8 cellular contexts compared by ENCODE assay signal in genomic region chr5:96565843-96566242, GRCh38.
A peak's percentile ranks its signal among the peaks of the same experiment; 100 is the strongest.
DNase-seq lines count a peak whose midpoint lies in the region; ATAC-seq and TF ChIP-seq lines count a peak whose summit lies in the region.

No MANE protein-coding gene starts in this region.

- no peaks in the 10 kb centered on the region for H3K36me3 Mint-ChIP-seq in naive thymus-derived CD4-positive, alpha-beta T cell

- no peaks in the 10 kb centered on the region for H3K9me3 ChIP-seq in SK-N-SH
- no peaks in the 10 kb centered on the region for H3K9me3 ChIP-seq in neural cell (ENCODE audit: low read length)
- H3K9me3 ChIP-seq in naive thymus-derived CD4-positive, alpha-beta T cell (ENCODE audit: control insufficient read depth in 2 of 3, low read length in 3 of 3), result no peaks in the 10 kb centered on the region

- H2AFZ ChIP-seq in SK-N-SH (ENCODE audit: low read depth) (peak overlapping the region; percentile 24; the same call in 1 of the 2 replicates), neural cell (ENCODE audit: low read depth, low read length) (no peak overlapping the region)

- ATAC-seq in GM18519 (IDR thresholded peaks at IDR 0.05; ENCODE audit: low FRiP score, unreplicated experiment), result peak; percentile 63
- peak; percentile 55 for ATAC-seq in HG02938 (IDR thresholded peaks at IDR 0.05; ENCODE audit: unreplicated experiment)
- no peak for ATAC-seq in naive thymus-derived CD4-positive, alpha-beta T cell

- CTCF ChIA-PET in SK-N-SH (lab: Yijun Ruan, JAX), result interaction anchor here (1.4 kb wide), 1 partner anchor 36 kb away, joined by 3 read pairs; no protein-coding TSS in a partner anchor
- CTCF ChIA-PET in naive thymus-derived CD4-positive, alpha-beta T cell (lab: Charles Lee), result no interaction called here

- no peaks in the 10 kb centered on the region for H3K27me3 ChIP-seq in SK-N-SH (ENCODE audit: insufficient read depth)
- H3K27me3 ChIP-seq in neural cell (ENCODE audit: insufficient read depth, low read depth, low read length), result no peaks in the 10 kb centered on the region
- H3K27me3 ChIP-seq in naive thymus-derived CD4-positive, alpha-beta T cell (ENCODE audit: control insufficient read depth in 2 of 2, insufficient read depth in 2 of 2, low read length in 2 of 2), result no peaks in the 10 kb centered on the region

- peaks cover 0 to 53% of the 10 kb centered on the region in 2 experiments for H3K4me1 ChIP-seq in SK-N-SH (ENCODE audit: control insufficient read depth in 1 of 2, insufficient read depth in 2 of 2, low read depth in 1 of 2, low read length in 1 of 2)
- peaks cover 0 to 3% of the 10 kb centered on the region in 2 donors for H3K4me1 ChIP-seq in naive thymus-derived CD4-positive, alpha-beta T cell (ENCODE audit: control insufficient read depth in 2 of 2, insufficient read depth in 2 of 2, low read length in 2 of 2)

- H3F3A ChIP-seq in SK-N-SH (replicated peaks; ENCODE audit: insufficient read depth) (peaks cover 27% of the 10 kb centered on the region), neural cell (ENCODE audit: insufficient read depth, low read length, poor library complexity, severe bottlenecking) (no peaks in the 10 kb centered on the region)

- peaks cover 0 to 22% (median 5%) of the 10 kb centered on the region in 5 donors for H3K27me3 Mint-ChIP-seq in naive thymus-derived CD4-positive, alpha-beta T cell

- intact Hi-C loops in naive thymus-derived CD4-positive, alpha-beta T cell (cut with micrococcal nuclease), result no loop called here

- TF ChIP-seq EP300 in SK-N-SH (IDR thresholded peaks at IDR 0.05; ENCODE audit: borderline replicate concordance in 1 of 2, low read depth in 1 of 2, low read length in 1 of 2) (peak in 1 of 2 experiments; percentile 28; a peak in 1 of 4 replicates), neural cell (conservative IDR thresholded peaks at IDR 0.05; ENCODE audit: poor library complexity, severe bottlenecking) (peak; percentile 81)

- H3K79me2 ChIP-seq in SK-N-SH (ENCODE audit: insufficient read depth) (no peaks in the 10 kb centered on the region), neural cell (replicated peaks; ENCODE audit: insufficient read depth, low read length) (no peaks in the 10 kb centered on the region)

- H3K36me3 ChIP-seq in SK-N-SH (replicated peaks in 1 of 2; ENCODE audit: control insufficient read depth in 1 of 2, insufficient read depth in 2 of 2, low read length in 1 of 2) (no peaks in the 10 kb centered on the region), neural cell (ENCODE audit: insufficient read depth, low read length) (no peaks in the 10 kb centered on the region)
- no peaks in the 10 kb centered on the region for H3K36me3 ChIP-seq in naive thymus-derived CD4-positive, alpha-beta T cell (ENCODE audit: control insufficient read depth in 2 of 3, insufficient read depth in 3 of 3, low read length in 3 of 3)

- WGBS in SK-N-SH (ENCODE audit: low lambda C conversion rate), result 50% methylated on average over 4 of the region's 4 CpGs

- no peak overlapping the region for H3K4me3 ChIP-seq in SK-N-SH (ENCODE audit: low read depth in 2 of 2, low read length in 1 of 2)
- peak overlapping the region; percentile 54 for H3K4me3 ChIP-seq in neural cell (ENCODE audit: low read length)
- H3K4me3 ChIP-seq in naive thymus-derived CD4-positive, alpha-beta T cell (ENCODE audit: low read length), result no peak overlapping the region

- TF ChIP-seq RAD21 in SK-N-SH (IDR thresholded peaks at IDR 0.05; ENCODE audit: low read length), result no peak
- TF ChIP-seq RAD21 in neural cell (conservative IDR thresholded peaks at IDR 0.05), result no peak

- DNase-seq in SK-N-SH, result peak; percentile 33
- no peak for DNase-seq in HuH-7 (ENCODE audit: low spot score)
- no peak for DNase-seq in naive thymus-derived CD4-positive, alpha-beta T cell
- DNase-seq in NCI-H226, result no peak
- no peak for DNase-seq in SKM-1 (lab: John Stamatoyannopoulos, UW; ENCODE audit: unreplicated experiment)

- TF ChIP-seq CTCF in SK-N-SH (IDR thresholded peaks at IDR 0.05) (no peak), neural cell (IDR thresholded peaks at IDR 0.05; ENCODE audit: poor library complexity, severe bottlenecking) (no peak)

- POLR2A ChIA-PET in SK-N-SH (lab: Yijun Ruan, JAX), result interaction anchor here (0.6 kb wide), 1 partner anchor 1169 kb away, joined by 3 read pairs; no protein-coding TSS in a partner anchor
- POLR2A ChIA-PET in naive thymus-derived CD4-positive, alpha-beta T cell (lab: Charles Lee), result no interaction called here

- H3K9ac ChIP-seq in SK-N-SH (peak overlapping the region; percentile 38; the same call in 1 of the 2 replicates), neural cell (ENCODE audit: low read length) (peak overlapping the region; percentile 45)

- H3K9me3 Mint-ChIP-seq in naive thymus-derived CD4-positive, alpha-beta T cell, result peaks cover 0 to 3% (median 0%) of the 10 kb centered on the region in 11 donors

- no peaks in the 10 kb centered on the region for H4K20me1 ChIP-seq in SK-N-SH (ENCODE audit: insufficient read depth)
- H4K20me1 ChIP-seq in neural cell (ENCODE audit: insufficient read depth), result no peaks in the 10 kb centered on the region

- H3K4me2 ChIP-seq in SK-N-SH (peak overlapping the region; percentile 36), neural cell (ENCODE audit: low read length) (peak overlapping the region; percentile 34)

- peak overlapping the region in 1 of 2 experiments; percentile 80; a peak in 2 of 4 replicates for H3K27ac ChIP-seq in SK-N-SH (ENCODE audit: low read depth in 2 of 2, low read length in 1 of 2)
- peak overlapping the region; percentile 76 for H3K27ac ChIP-seq in neural cell (ENCODE audit: low read length)
- H3K27ac ChIP-seq in naive thymus-derived CD4-positive, alpha-beta T cell (ENCODE audit: low read depth, low read length), result no peak overlapping the region

- H3K4me1 Mint-ChIP-seq in naive thymus-derived CD4-positive, alpha-beta T cell, result peaks cover 4 to 14% (median 9%) of the 10 kb centered on the region in 7 donors

- H3K9me2 ChIP-seq in SK-N-SH, result no peaks in the 10 kb centered on the region
- no peaks in the 10 kb centered on the region for H3K9me2 ChIP-seq in neural cell (ENCODE audit: insufficient read depth, low read length)

- H3K4me3 Mint-ChIP-seq in naive thymus-derived CD4-positive, alpha-beta T cell, result no peak overlapping the region

- no peak overlapping the region for H3K27ac Mint-ChIP-seq in naive thymus-derived CD4-positive, alpha-beta T cell

TF ChIP-seq in SK-N-SH, 30 proteins besides CTCF, POLR2A, EP300 and RAD21:
- peak; percentile 77 for TF ChIP-seq TCF12 (IDR thresholded peaks at IDR 0.05)
- peak; percentile 81; the same call in 1 of the 2 replicates for TF ChIP-seq FOSL2 (IDR thresholded peaks at IDR 0.05; ENCODE audit: borderline replicate concordance, low read depth)
- no peak for TF ChIP-seq NRF1 (IDR thresholded peaks at IDR 0.05; ENCODE audit: low read depth, low read length)
- TF ChIP-seq RCOR1 (IDR thresholded peaks at IDR 0.05; ENCODE audit: low read length), result no peak
- TF ChIP-seq JUND (IDR thresholded peaks at IDR 0.05), result peak; percentile 68
- TF ChIP-seq PBX3 (IDR thresholded peaks at IDR 0.05), result peak; percentile 73

TF ChIP-seq in neural cell, 6 proteins besides CTCF, POLR2A, EP300 and RAD21:
- TF ChIP-seq POLR2AphosphoS5 (IDR thresholded peaks at IDR 0.05) (peak; percentile 67), REST (IDR thresholded peaks at IDR 0.05; ENCODE audit: borderline replicate concordance) (peak; percentile 79), TAF1 (IDR thresholded peaks at IDR 0.05; ENCODE audit: low read depth) (no peak)
